17 cellular contexts compared by ENCODE assay signal in genomic region chr11:123378096-123378495, GRCh38. TPM values are rescaled to one million over a fixed set of nuclear protein-coding genes. Genes with fewer than 3 reads are reported as not detected.
A peak's percentile ranks its signal among the peaks of the same experiment; 100 is the strongest.
DNase-seq lines count a peak whose midpoint lies in the region; ATAC-seq, FAIRE-seq and TF ChIP-seq lines count a peak whose summit lies in the region.
"Had no signal": no experiment of that assay in that cellular context is flagged by ENCODE, and none has a peak within 500 bp of the region (broad histone marks: within the 10 kb centered on the region; RNA-seq: fewer than 3 reads in every experiment).

No MANE protein-coding gene starts in this region.

- no peaks in the 10 kb centered on the region for H3K36me3 Mint-ChIP-seq in type B pancreatic cell
- H3K36me3 Mint-ChIP-seq in activated naive CD4-positive, alpha-beta T cell treated with anti-CD3 and anti-CD28 coated beads, Interleukin-2, amount 50 U/mL, for 72 hours, result peaks cover 0 to 29% of the 10 kb centered on the region in 2 donors

- no peak overlapping the region for H2BK120ac ChIP-seq in H1 (replicated peaks; ENCODE audit: low read depth, low read length)

- H3K9me3 Mint-ChIP-seq in type B pancreatic cell, result no peaks in the 10 kb centered on the region
- no peaks in the 10 kb centered on the region for H3K9me3 Mint-ChIP-seq in activated naive CD4-positive, alpha-beta T cell treated with anti-CD3 and anti-CD28 coated beads, Interleukin-2, amount 50 U/mL, for 72 hours
- H3K9me3 Mint-ChIP-seq: CD4-positive, alpha-beta T cell; H9 had no signal

- H2BK15ac ChIP-seq in H1 (ENCODE audit: low read length), result no peak overlapping the region

- H3K23ac ChIP-seq in H1 (ENCODE audit: insufficient read length), result no peak overlapping the region

- WGBS in H1 (ENCODE audit: extremely low coverage in 1 of 2, insufficient coverage in 1 of 2, insufficient read length in 1 of 2, insufficient replicate concordance in 2 of 2, low coverage in 1 of 2, low lambda C conversion rate in 2 of 2, missing lambda C conversion rate in 1 of 2), 2 experiments, result 89% methylated on average over 3 of the region's 3 CpGs; no CpG with 5 or more reads in 1 of the 2 experiments

- H3K9ac ChIP-seq in H1 (replicated peaks in 1 of 4; ENCODE audit: extremely low read depth in 1 of 4, low read depth in 3 of 4, low read length in 3 of 4), result no peak overlapping the region

- DNase-seq in ELF-1 (ENCODE audit: low read depth, low spot score) (peak; percentile 56), H1 (ENCODE audit: low read depth in 1 of 2, low spot score in 2 of 2) (no peak), left kidney (ENCODE audit: low read depth, low spot score) (peak; percentile 24), type B pancreatic cell (ENCODE audit: extremely low spot score, unreplicated experiment) (no peak), NCI-H748 treated with DMSO at 0.1 percent for 48 hours (lab: John Stamatoyannopoulos, UW) (no peak)
- no peak for DNase-seq in effector CD8-positive, alpha-beta T cell (lab: John Stamatoyannopoulos, UW)
- DNase-seq in activated naive CD4-positive, alpha-beta T cell treated with anti-CD3 and anti-CD28 coated beads, Interleukin-2, amount 50 U/mL, for 72 hours (ENCODE audit: low spot score in 2 of 2), result no peak
- DNase-seq: AML-193; CD4-positive, alpha-beta T cell; GDM1; GOT3; H9 had no signal

- no peak for TF ChIP-seq POLR2A in H1 (IDR thresholded peaks at IDR 0.05; ENCODE audit: control extremely low read depth in 1 of 2, low read depth in 2 of 2, low read length in 2 of 2)

- no peaks in the 10 kb centered on the region for H3K36me3 ChIP-seq in H1 (ENCODE audit: control insufficient read depth in 2 of 4, insufficient read depth in 4 of 4, low read length in 3 of 4)

- H3K27me3 Mint-ChIP-seq in type B pancreatic cell, result peaks cover 9% of the 10 kb centered on the region
- H3K27me3 Mint-ChIP-seq: CD4-positive, alpha-beta T cell had no signal

- ATAC-seq in activated naive CD4-positive, alpha-beta T cell treated with anti-CD3 and anti-CD28 coated beads, Interleukin-2, amount 50 U/mL, for 72 hours, result no peak
- ATAC-seq: A549 had no signal

- H3K4me3 Mint-ChIP-seq in type B pancreatic cell, result peak overlapping the region; percentile 50
- H3K4me3 Mint-ChIP-seq: CD4-positive, alpha-beta T cell; H9 had no signal

- POLR2A ChIA-PET in H1 (lab: Charles Lee; ENCODE audit: partially characterized antibody), result interaction anchor here (1.1 kb wide), 1 partner anchor 10 kb away, joined by 3 read pairs; no protein-coding TSS in a partner anchor

- H3K27ac ChIP-seq in H1 (ENCODE audit: low read depth, low read length), result no peak overlapping the region
- H3K27ac ChIP-seq: 22Rv1, A549, C4-2B had no signal

- no peak overlapping the region for H2BK20ac ChIP-seq in H1 (ENCODE audit: low read length)

- H4K20me1 ChIP-seq in H1 (replicated peaks in 1 of 2; ENCODE audit: control insufficient read depth in 1 of 2, insufficient read depth in 2 of 2, low read length in 2 of 2), result no peaks in the 10 kb centered on the region

- peaks cover 11% of the 10 kb centered on the region for H3K4me1 Mint-ChIP-seq in type B pancreatic cell (ENCODE audit: unreplicated experiment)

- H3K18ac ChIP-seq in H1 (ENCODE audit: extremely low read depth, low read length), result no peak overlapping the region

- H3K79me2 ChIP-seq in H1 (ENCODE audit: control insufficient read depth in 1 of 2, insufficient read depth in 2 of 2, low read length in 2 of 2), result no peaks in the 10 kb centered on the region

- no peak for FAIRE-seq in H1 (lab: Jason Lieb, UNC)
- FAIRE-seq: A549, D721Med had no signal

- H3K14ac ChIP-seq in H1 (ENCODE audit: insufficient read length), result no peak overlapping the region

- H4K8ac ChIP-seq in H1 (ENCODE audit: extremely low read depth, insufficient read depth, low read length), result no peak overlapping the region

- H4K5ac ChIP-seq in H1 (ENCODE audit: insufficient read length, low read depth, low read length), result no peak overlapping the region

- no peak overlapping the region for H2BK5ac ChIP-seq in H1 (ENCODE audit: low read depth, low read length)

- H3K4me3 ChIP-seq in H1 (ENCODE audit: extremely low read depth in 1 of 4, insufficient read depth in 2 of 4, low read depth in 3 of 4, low read length in 4 of 4), result no peak overlapping the region
- H3K4me3 ChIP-seq: A549 had no signal

- no peak for TF ChIP-seq CTCF in H1 (IDR thresholded peaks at IDR 0.05; ENCODE audit: control extremely low read depth in 1 of 3, insufficient read depth in 1 of 3, low read depth in 1 of 3, low read length in 3 of 3)
- no peak for TF ChIP-seq CTCF in type B pancreatic cell (conservative IDR thresholded peaks at IDR 0.05)

- no peaks in the 10 kb centered on the region for H3K79me1 ChIP-seq in H1 (ENCODE audit: low read depth, low read length)

- H3K4ac ChIP-seq in H1 (replicated peaks; ENCODE audit: insufficient read length, low read depth, low read length), result no peak overlapping the region

- H3K9me3 ChIP-seq in H1 (ENCODE audit: insufficient read depth in 2 of 2, low read depth in 1 of 2, low read length in 1 of 2), result no peaks in the 10 kb centered on the region
- H3K9me3 ChIP-seq: A549, Caco-2 had no signal

- no peak overlapping the region for H4K91ac ChIP-seq in H1 (replicated peaks; ENCODE audit: insufficient read length, low read length)

- H3K56ac ChIP-seq in H1 (replicated peaks; ENCODE audit: insufficient read length, low read depth, low read length), result no peak overlapping the region

- no peaks in the 10 kb centered on the region for H3K23me2 ChIP-seq in H1 (ENCODE audit: low read depth, low read length)

- H3K27me3 ChIP-seq in H1 (replicated peaks in 1 of 4; ENCODE audit: control insufficient read depth in 3 of 4, extremely low read depth in 1 of 4, insufficient read depth in 3 of 4, low read length in 3 of 4), result no peaks in the 10 kb centered on the region

- H2BK12ac ChIP-seq in H1 (ENCODE audit: low read depth, low read length), result 0 out of 2 replicates have a peak overlapping the region, but pooled peaks have one; percentile 7

- peak overlapping the region; percentile 87 for H3K27ac Mint-ChIP-seq in type B pancreatic cell
- H3K27ac Mint-ChIP-seq in activated naive CD4-positive, alpha-beta T cell treated with anti-CD3 and anti-CD28 coated beads, Interleukin-2, amount 50 U/mL, for 72 hours, result no peak overlapping the region
- H3K27ac Mint-ChIP-seq: CD4-positive, alpha-beta T cell; H9 had no signal

- peaks cover 0 to 13% (median 6%) of the 10 kb centered on the region in 4 experiments; a peak in 4 of 7 replicates for H3K4me1 ChIP-seq in H1 (replicated peaks in 1 of 4; ENCODE audit: control insufficient read depth in 3 of 4, insufficient read depth in 4 of 4, low read length in 3 of 4)
- H3K4me1 ChIP-seq: A549, Caco-2 had no signal

- CTCF ChIA-PET in H1 (lab: Charles Lee; ENCODE audit: partially characterized antibody), result interaction anchor here (0.7 to 2.0 kb wide), 3 partner anchors 27 to 77 kb away, joined by 3 to 9 read pairs (median 3); no protein-coding TSS in a partner anchor

- H2AFZ ChIP-seq in H1 (ENCODE audit: low read length), result no peak overlapping the region

- H3K4me2 ChIP-seq in H1 (ENCODE audit: insufficient read depth in 1 of 2, low read depth in 2 of 2, low read length in 2 of 2), result no peak overlapping the region
- H3K4me2 ChIP-seq: A549 had no signal

- H2AK5ac ChIP-seq in H1 (ENCODE audit: low read depth, low read length), result no peak overlapping the region

- TF ChIP-seq EP300 in H1 (IDR thresholded peaks at IDR 0.05; ENCODE audit: borderline replicate concordance in 1 of 2, low read depth in 2 of 2, low read length in 2 of 2), result no peak

- no peak for TF ChIP-seq RAD21 in H1 (IDR thresholded peaks at IDR 0.05 in 1 of 2, conservative IDR thresholded peaks at IDR 0.05 in 1 of 2; ENCODE audit: low read depth in 2 of 2, low read length in 2 of 2)

TF ChIP-seq in H1, 55 proteins besides CTCF, POLR2A, EP300 and RAD21 (continues in another document):
- TF ChIP-seq TCF12 (IDR thresholded peaks at IDR 0.05; ENCODE audit: low read depth, low read length), result no peak

RNA-seq across cellular contexts. Expression of gene GRAMD1B, which starts 52.0 kb away (rescaled TPM):
- 21.2 and 22.4 TPM in 2 replicates for total RNA-seq in H1 (2021; fragmentation: NEBNext Ultra II Directional; extraction: Animal tissue kit (Norgen Biotek cat#: 25700))
- polyA plus RNA-seq in H1 (2011; rRNA removed), result 10.1 and 11.9 TPM in 2 replicates
- 11.3 TPM for polyA plus RNA-seq in H1 (2011; cell fraction: cytosol; rRNA removed)
- polyA plus RNA-seq in H1 (2011; cell fraction: nucleus; rRNA removed), result 30.0 TPM
- 8.6 to 12.0 TPM (median 10.4 TPM) in 4 replicates for polyA plus RNA-seq in H1 (2012, experiment 1 of 2)
- 4.4 TPM for polyA plus RNA-seq in H1 (2012, experiment 2 of 2)
- 6.9 TPM for polyA plus RNA-seq in H1 (2013, experiment 1 of 2)
- 8.4 TPM for polyA plus RNA-seq in H1 (2013, experiment 2 of 2)
- polyA minus RNA-seq in H1 (2011; rRNA and poly(A)+ RNA removed), result 19.2 and 25.7 TPM in 2 replicates
- polyA minus RNA-seq in H1 (2011; cell fraction: cytosol; rRNA and poly(A)+ RNA removed), result 13.7 TPM
- 29.4 TPM for polyA minus RNA-seq in H1 (2011; cell fraction: nucleus; rRNA and poly(A)+ RNA removed)
- total RNA-seq in type B pancreatic cell (ENCODE audit: low replicate concordance), result 2.6 and 15.2 TPM in 2 replicates
- total RNA-seq in activated naive CD4-positive, alpha-beta T cell treated with anti-CD3 and anti-CD28 coated beads, Interleukin-2, amount 50 U/mL, for 72 hours, result 10 to 100 TPM; 36.7 to 66.2 TPM

Comparison
In these comparisons a context has a peak if more than half of its experiments do, and no peak if none do; other contexts are left out.
1. DNase-seq: peak in ELF-1 (single experiment) and left kidney (single experiment); none in H1 (0 of 2), type B pancreatic cell (single experiment), effector CD8-positive, alpha-beta T cell (single experiment), activated naive CD4-positive, alpha-beta T cell treated with anti-CD3 and anti-CD28 coated beads, Interleukin-2, amount 50 U/mL, for 72 hours (0 of 2) and NCI-H748 treated with DMSO at 0.1 percent for 48 hours (single experiment).